24 cellular contexts compared by ENCODE assay signal in genomic region chr6:107523794-107524193, GRCh38. TPM values are rescaled to one million over a fixed set of nuclear protein-coding genes. Genes with fewer than 3 reads are reported as not detected.
"Had no signal": no experiment of that assay in that cellular context is flagged by ENCODE, and none has a peak within 500 bp of the region (broad histone marks: within the 10 kb centered on the region; RNA-seq: fewer than 3 reads in every experiment).

No MANE protein-coding gene starts in this region.

- DNase-seq: colonic mucosa; cortex of kidney; effector CD8-positive, alpha-beta T cell; effector memory CD8-positive, alpha-beta T cell; endodermal cell; erythroblast; esophagus squamous epithelium; foreskin fibroblast; foreskin melanocyte; gastrocnemius medialis; glutamatergic neuron; head of caudate nucleus; heart right ventricle; hippocampal formation; left cardiac atrium; left ventricle myocardium superior; mesenchymal stem cell; mucosa of descending colon had no signal

- H3K27ac Mint-ChIP-seq: dendritic cell treated with granulocyte-macrophage colony-stimulating factor and Interleukin-4, amounts not matched to agents 40 ng/mL and 50 ng/mL, for 4 days; effector memory CD8-positive, alpha-beta T cell; endodermal cell; mesothelial cell of epicardium had no signal

- H3K27me3 ChIP-seq: colonic mucosa, esophagus squamous epithelium, gastrocnemius medialis, heart right ventricle, left lung had no signal

- ATAC-seq: effector memory CD8-positive, alpha-beta T cell; esophagus mucosa; gastrocnemius medialis; left cardiac atrium; mucosa of descending colon had no signal

- H3K4me1 Mint-ChIP-seq: endodermal cell, mesothelial cell of epicardium had no signal

- H3K9me3 Mint-ChIP-seq: dendritic cell treated with granulocyte-macrophage colony-stimulating factor and Interleukin-4, amounts not matched to agents 40 ng/mL and 50 ng/mL, for 4 days; effector memory CD8-positive, alpha-beta T cell; endodermal cell; mesothelial cell of epicardium had no signal

- H3K36me3 ChIP-seq: colonic mucosa, esophagus squamous epithelium, gastrocnemius medialis, left lung had no signal

- H3K27ac ChIP-seq: colonic mucosa, epithelial cell of prostate, esophagus squamous epithelium, gastrocnemius medialis, heart right ventricle, left lung had no signal

- H3K4me3 Mint-ChIP-seq: dendritic cell treated with granulocyte-macrophage colony-stimulating factor and Interleukin-4, amounts not matched to agents 40 ng/mL and 50 ng/mL, for 4 days; effector memory CD8-positive, alpha-beta T cell; endodermal cell; mesothelial cell of epicardium had no signal

- H3K4me1 ChIP-seq: colonic mucosa, esophagus squamous epithelium, gastrocnemius medialis, left lung had no signal

- H3K4me3 ChIP-seq: colonic mucosa, esophagus squamous epithelium, gastrocnemius medialis, heart right ventricle, left lung, mucosa of descending colon had no signal

- H3K9me3 ChIP-seq: colonic mucosa, esophagus squamous epithelium, gastrocnemius medialis, heart right ventricle, left lung, mucosa of descending colon had no signal

RNA-seq across cellular contexts. Expression of gene SOBP, which starts 33.9 kb away (rescaled TPM):
- polyA plus RNA-seq: keratinocyte had no signal
